Comparison of ENCODE assay signal across 20 cellular contexts in genomic region chr6:148328876-148329567, GRCh38. TPM values are rescaled to one million over a fixed set of nuclear protein-coding genes. Genes with fewer than 3 reads are reported as not detected.
A peak's percentile ranks its signal among the peaks of the same experiment; 100 is the strongest.
DNase-seq lines count a peak whose midpoint lies in the region; ATAC-seq and TF ChIP-seq lines count a peak whose summit lies in the region.
"Had no signal": no experiment of that assay in that cellular context is flagged by ENCODE, and none has a peak within 500 bp of the region (broad histone marks: within the 10 kb centered on the region; RNA-seq: fewer than 3 reads in every experiment).

No MANE protein-coding gene starts in this region.

- no peak overlapping the region for H3K4me3 ChIP-seq in RWPE2 (ENCODE audit: severe bottlenecking)
- no peak overlapping the region for H3K4me3 ChIP-seq in endodermal cell (ENCODE audit: low read length)
- no peak overlapping the region for H3K4me3 ChIP-seq in right lobe of liver
- H3K4me3 ChIP-seq: BLaER1, K562, ovary, testis had no signal

- no peak for ATAC-seq in RWPE2 (ENCODE audit: low read depth)
- peak in 3 of 4 donors; percentile 26 to 43 (median 28) for ATAC-seq in right lobe of liver
- ATAC-seq in activated T-cell treated with anti-CD3 and anti-CD28 coated beads, Interleukin-2, amount 50 U/mL, for 4 hours, result no peak
- ATAC-seq in GM18868 (IDR thresholded peaks at IDR 0.05; ENCODE audit: unreplicated experiment), result no peak
- no peak for ATAC-seq in HG03159 (IDR thresholded peaks at IDR 0.05; ENCODE audit: unreplicated experiment)
- no peak for ATAC-seq in foreskin keratinocyte
- ATAC-seq: activated CD4-positive, CD25-positive, alpha-beta regulatory T cell treated with anti-CD3 and anti-CD28 coated beads, Interleukin-2, amount 50 U/mL, for 24 hours; K562 had no signal

- no peak overlapping the region for H3K4me3 Mint-ChIP-seq in endodermal cell
- no peak overlapping the region for H3K4me3 Mint-ChIP-seq in activated T-cell treated with anti-CD3 and anti-CD28 coated beads, Interleukin-2, amount 50 U/mL, for 4 hours
- H3K4me3 Mint-ChIP-seq: activated naive CD8-positive, alpha-beta T cell treated with anti-CD3 and anti-CD28 coated beads for 36 hours; T-helper 1 cell treated with Interleukin-12 subunit alpha and Interleukin-12 subunit beta and Interleukin-4 antibody, amounts not matched to agents 30 μg/mL and 1 μg/mL, for 36 hours had no signal

- H3K36me3 ChIP-seq in RWPE2 (ENCODE audit: low read depth) (no peaks in the 10 kb centered on the region), endodermal cell (ENCODE audit: control insufficient read depth, insufficient read depth, low read length) (no peaks in the 10 kb centered on the region), right lobe of liver (no peaks in the 10 kb centered on the region)
- H3K36me3 ChIP-seq: BLaER1, ovary had no signal

- intact Hi-C loops in right lobe of liver (cut with DNase I), result no loop called here

- no peaks in the 10 kb centered on the region for H3K9me3 ChIP-seq in RWPE2 (ENCODE audit: severe bottlenecking)
- no peaks in the 10 kb centered on the region for H3K9me3 ChIP-seq in endodermal cell (ENCODE audit: control insufficient read depth, low read length)
- no peaks in the 10 kb centered on the region for H3K9me3 ChIP-seq in right lobe of liver
- H3K9me3 ChIP-seq: BLaER1, ovary, testis had no signal

- peaks cover 4% of the 10 kb centered on the region for H3K4me1 Mint-ChIP-seq in endodermal cell
- H3K4me1 Mint-ChIP-seq in activated T-cell treated with anti-CD3 and anti-CD28 coated beads, Interleukin-2, amount 50 U/mL, for 4 hours (ENCODE audit: low read depth), result no peaks in the 10 kb centered on the region
- H3K4me1 Mint-ChIP-seq: activated naive CD8-positive, alpha-beta T cell treated with anti-CD3 and anti-CD28 coated beads for 36 hours had no signal

- DNase-seq in RWPE2 (ENCODE audit: low spot score) (no peak), endodermal cell (no peak), right lobe of liver (no peak), substantia nigra (lab: John Stamatoyannopoulos, UW) (peak in 1 of 49 donors; percentile 34), foreskin keratinocyte (no peak)
- DNase-seq in activated T-cell treated with anti-CD3 and anti-CD28 coated beads, Interleukin-2, amount 50 U/mL, for 4 hours, result no peak
- DNase-seq: activated CD8-positive, alpha-beta memory T cell treated with anti-CD3 and anti-CD28 coated beads, Interleukin-2, amount 50 U/mL, for 4 hours; activated naive CD8-positive, alpha-beta T cell treated with anti-CD3 and anti-CD28 coated beads for 36 hours; DMS53; GOT3; NCI-H146; NCI-H510A; ovary; testis had no signal

- H3K36me3 Mint-ChIP-seq in endodermal cell (ENCODE audit: low read depth), result no peaks in the 10 kb centered on the region
- no peaks in the 10 kb centered on the region for H3K36me3 Mint-ChIP-seq in activated T-cell treated with anti-CD3 and anti-CD28 coated beads, Interleukin-2, amount 50 U/mL, for 4 hours (ENCODE audit: insufficient read depth)
- H3K36me3 Mint-ChIP-seq: activated naive CD8-positive, alpha-beta T cell treated with anti-CD3 and anti-CD28 coated beads for 36 hours had no signal

- no peaks in the 10 kb centered on the region for H3K9me3 Mint-ChIP-seq in endodermal cell
- peaks cover 5% of the 10 kb centered on the region for H3K9me3 Mint-ChIP-seq in activated T-cell treated with anti-CD3 and anti-CD28 coated beads, Interleukin-2, amount 50 U/mL, for 4 hours
- H3K9me3 Mint-ChIP-seq: T-helper 1 cell treated with Interleukin-12 subunit alpha and Interleukin-12 subunit beta and Interleukin-4 antibody, amounts not matched to agents 30 μg/mL and 1 μg/mL, for 36 hours had no signal

- peak overlapping the region; percentile 57 for H3K27ac ChIP-seq in RWPE2 (ENCODE audit: poor library complexity, severe bottlenecking)
- peak overlapping the region; percentile 69 for H3K27ac ChIP-seq in endodermal cell (ENCODE audit: low read depth, low read length)
- peak overlapping the region in 1 of 3 donors; percentile 33 for H3K27ac ChIP-seq in right lobe of liver
- peak overlapping the region; percentile 76 for H3K27ac ChIP-seq in substantia nigra (ENCODE audit: low read depth, low read length, poor library complexity, severe bottlenecking)
- no peak overlapping the region for H3K27ac ChIP-seq in foreskin keratinocyte
- H3K27ac ChIP-seq: BLaER1, ovary had no signal

- no peak overlapping the region for H3K27ac Mint-ChIP-seq in endodermal cell
- H3K27ac Mint-ChIP-seq: activated naive CD8-positive, alpha-beta T cell treated with anti-CD3 and anti-CD28 coated beads for 36 hours; T-helper 1 cell treated with Interleukin-12 subunit alpha and Interleukin-12 subunit beta and Interleukin-4 antibody, amounts not matched to agents 30 μg/mL and 1 μg/mL, for 36 hours had no signal

- no peak overlapping the region for H3K9ac ChIP-seq in endodermal cell (ENCODE audit: extremely low read depth, low read length, poor library complexity, severe bottlenecking)
- H3K9ac ChIP-seq: BLaER1 had no signal

- H3K27me3 Mint-ChIP-seq in endodermal cell (ENCODE audit: insufficient read depth), result peaks cover 3% of the 10 kb centered on the region
- peaks cover 20% of the 10 kb centered on the region for H3K27me3 Mint-ChIP-seq in activated T-cell treated with anti-CD3 and anti-CD28 coated beads, Interleukin-2, amount 50 U/mL, for 4 hours (ENCODE audit: low read depth)

- peaks cover 16% of the 10 kb centered on the region for H3K4me1 ChIP-seq in RWPE2 (ENCODE audit: insufficient read depth, poor library complexity, severe bottlenecking)
- H3K4me1 ChIP-seq in endodermal cell (ENCODE audit: control insufficient read depth, insufficient read depth, low read length), result no peaks in the 10 kb centered on the region
- H3K4me1 ChIP-seq in right lobe of liver, result no peaks in the 10 kb centered on the region
- peaks cover 6% of the 10 kb centered on the region for H3K4me1 ChIP-seq in foreskin keratinocyte
- H3K4me1 ChIP-seq: BLaER1 had no signal

- TF ChIP-seq POLR2A in right lobe of liver (IDR thresholded peaks at IDR 0.05), result no peak

- H3K27me3 ChIP-seq in RWPE2 (ENCODE audit: insufficient read depth, poor library complexity, severe bottlenecking) (no peaks in the 10 kb centered on the region), endodermal cell (ENCODE audit: control insufficient read depth, insufficient read depth, low read length, poor library complexity, severe bottlenecking) (no peaks in the 10 kb centered on the region), right lobe of liver (no peaks in the 10 kb centered on the region), foreskin keratinocyte (no peaks in the 10 kb centered on the region)
- H3K27me3 ChIP-seq: BLaER1, ovary, testis had no signal

- TF ChIP-seq CTCF in RWPE2 (IDR thresholded peaks at IDR 0.05; ENCODE audit: poor library complexity, severe bottlenecking), result no peak
- no peak for TF ChIP-seq CTCF in endodermal cell (conservative IDR thresholded peaks at IDR 0.05)
- no peak for TF ChIP-seq CTCF in right lobe of liver (IDR thresholded peaks at IDR 0.05)
- no peak for TF ChIP-seq CTCF in foreskin keratinocyte (conservative IDR thresholded peaks at IDR 0.05)

RNA-seq across cellular contexts. Expression of gene SASH1, which starts 13.6 kb away (rescaled TPM):
- total RNA-seq in endodermal cell (10 to 100 TPM in 1 of 2 donors, 1 to 10 TPM in 1; 4.6 to 12.4 TPM), right lobe of liver (10 to 100 TPM; 12.0 to 19.0 (median 15.8) TPM), foreskin keratinocyte (7.3 and 7.8 TPM in 2 replicates)
- 24.1 TPM for polyA plus RNA-seq in endodermal cell (2013, experiment 1 of 2)
- 24.4 TPM for polyA plus RNA-seq in endodermal cell (2013, experiment 2 of 2)
- total RNA-seq in activated T-cell treated with anti-CD3 and anti-CD28 coated beads, Interleukin-2, amount 50 U/mL, for 4 hours, result under 1 TPM; 0.30 to 0.58 (median 0.46) TPM
- 1.3 and 1.4 TPM in 2 replicates for polyA plus RNA-seq in foreskin keratinocyte

Comparison
In these comparisons a context has a peak if more than half of its experiments do, and no peak if none do; other contexts are left out.
1. ATAC-seq: peak in right lobe of liver (3 of 4); none in RWPE2 (single experiment), activated T-cell treated with anti-CD3 and anti-CD28 coated beads, Interleukin-2, amount 50 U/mL, for 4 hours (0 of 2), GM18868 (single experiment), HG03159 (single experiment) and foreskin keratinocyte (single experiment).